In genomic region chr6:46486186-46486585, GRCh38 we compare ENCODE assay signal across 1 cellular context.
TF ChIP-seq lines count a peak whose summit lies in the region.

No MANE protein-coding gene starts in this region.

TF ChIP-seq in HepG2, 621 proteins besides CTCF, POLR2A, EP300 and RAD21 (continued from another document):
- no peak for TF ChIP-seq ZNF770 (CRISPR knock-in tag; IDR thresholded peaks at IDR 0.05)
